8 cellular contexts compared by ENCODE assay signal in genomic region chr5:43073597-43074546, GRCh38. TPM values are rescaled to one million over a fixed set of nuclear protein-coding genes. Genes with fewer than 3 reads are reported as not detected.
DNase-seq lines count a peak whose midpoint lies in the region; ATAC-seq and TF ChIP-seq lines count a peak whose summit lies in the region.

No MANE protein-coding gene starts in this region.

- peak; percentile 69 for DNase-seq in DMS53 (lab: John Stamatoyannopoulos, UW)
- peak; percentile 35 for DNase-seq in HK-2 (ENCODE audit: unreplicated experiment)
- peak; percentile 65 for DNase-seq in NCI-H82 (lab: John Stamatoyannopoulos, UW)
- DNase-seq in activated CD8-positive, alpha-beta memory T cell treated with anti-CD3 and anti-CD28 coated beads, Interleukin-2, amount 50 U/mL, for 4 hours = peak; percentile 28
- peak; percentile 44 for DNase-seq in fibroblast of villous mesenchyme (ENCODE audit: low read depth)
- DNase-seq in stimulated activated naive CD4-positive, alpha-beta T cell (lab: John Stamatoyannopoulos, UW) = peak; percentile 18 to 74 (median 35)
- no peak for DNase-seq in NCI-H128 (lab: John Stamatoyannopoulos, UW; ENCODE audit: unreplicated experiment)

- no peak overlapping the region for H3K4me3 ChIP-seq in fibroblast of villous mesenchyme (ENCODE audit: low read depth, low read length)

- TF ChIP-seq CTCF in fibroblast of villous mesenchyme (IDR thresholded peaks at IDR 0.05; ENCODE audit: insufficient read depth, low read depth, low read length) = peak; percentile 74

- ATAC-seq in HG03108 (IDR thresholded peaks at IDR 0.05; ENCODE audit: unreplicated experiment) = no peak

RNA-seq across cellular contexts. Expression of gene ANXA2R, which starts 33.8 kb away (rescaled TPM):
- total RNA-seq in fibroblast of villous mesenchyme = 2.9 and 3.9 TPM in 2 replicates

RNA-seq across cellular contexts. Expression of gene ZNF131, which starts 46.8 kb away (rescaled TPM):
- 37.0 and 41.5 TPM in 2 replicates for total RNA-seq in fibroblast of villous mesenchyme
